ENCODE assay signal across 6 cellular contexts in genomic region chr16:2008631-2009301, GRCh38. TPM values are rescaled to one million over a fixed set of nuclear protein-coding genes. Genes with fewer than 3 reads are reported as not detected.
A peak's percentile ranks its signal among the peaks of the same experiment; 100 is the strongest.
DNase-seq lines count a peak whose midpoint lies in the region; TF ChIP-seq lines count a peak whose summit lies in the region.

No MANE protein-coding gene starts in this region.

- no peaks in the 10 kb centered on the region for H3K9me3 ChIP-seq in neural cell (ENCODE audit: low read length)

- H3K9me2 ChIP-seq in neural cell (ENCODE audit: insufficient read depth, low read length) = no peaks in the 10 kb centered on the region

- H3K27me3 ChIP-seq in HL-60 (ENCODE audit: insufficient read depth, poor library complexity, severe bottlenecking) (no peaks in the 10 kb centered on the region), neural cell (ENCODE audit: insufficient read depth, low read depth, low read length) (no peaks in the 10 kb centered on the region)

- peak overlapping the region; percentile 75 to 93 (median 87) for H3K27ac Mint-ChIP-seq in brain

- H3K9ac ChIP-seq in neural cell (ENCODE audit: low read length) = peak overlapping the region; percentile 75

- DNase-seq in AG10803 (ENCODE audit: low read depth) (peak; percentile 62), HL-60 (ENCODE audit: low read depth in 1 of 2, low spot score in 1 of 2) (peak in 1 of 2 experiments; percentile 65), CD1c-positive myeloid dendritic cell (ENCODE audit: extremely low spot score) (no peak), cerebellar cortex (ENCODE audit: low spot score) (no peak)

- no peaks in the 10 kb centered on the region for H3F3A ChIP-seq in neural cell (ENCODE audit: insufficient read depth, low read length, poor library complexity, severe bottlenecking)

- no peak overlapping the region for H2AFZ ChIP-seq in neural cell (ENCODE audit: low read depth, low read length)

- H3K4me3 ChIP-seq in AG10803 (ENCODE audit: low read length) = peak overlapping the region; percentile 86
- H3K4me3 ChIP-seq in HL-60 (replicated peaks; ENCODE audit: insufficient read depth, low read length) = peak overlapping the region; percentile 63
- H3K4me3 ChIP-seq in neural cell (ENCODE audit: low read length) = peak overlapping the region; percentile 87

- TF ChIP-seq CTCF in AG10803 (conservative IDR thresholded peaks at IDR 0.05; ENCODE audit: low read length) = no peak
- no peak for TF ChIP-seq CTCF in HL-60 (IDR thresholded peaks at IDR 0.05; ENCODE audit: insufficient read depth, low read length)
- no peak for TF ChIP-seq CTCF in brain (conservative IDR thresholded peaks at IDR 0.05)
- no peak for TF ChIP-seq CTCF in neural cell (IDR thresholded peaks at IDR 0.05; ENCODE audit: poor library complexity, severe bottlenecking)

- H3K4me3 Mint-ChIP-seq in brain = peak overlapping the region; percentile 85 to 92 (median 87)

- H3K27me3 Mint-ChIP-seq in brain = peaks cover 11% of the 10 kb centered on the region

- H3K27ac ChIP-seq in HL-60 (replicated peaks) (peak overlapping the region; percentile 64), neural cell (ENCODE audit: low read length) (peak overlapping the region; percentile 19)

- peaks cover 46% of the 10 kb centered on the region for H3K79me2 ChIP-seq in neural cell (replicated peaks; ENCODE audit: insufficient read depth, low read length)

- peak overlapping the region; percentile 34 for H3K4me2 ChIP-seq in neural cell (ENCODE audit: low read length)

- no peak for TF ChIP-seq RAD21 in neural cell (conservative IDR thresholded peaks at IDR 0.05)

- H4K20me1 ChIP-seq in neural cell (ENCODE audit: insufficient read depth) = peaks cover 5% of the 10 kb centered on the region

- H3K36me3 ChIP-seq in neural cell (ENCODE audit: insufficient read depth, low read length) = no peaks in the 10 kb centered on the region

- peaks cover 3% of the 10 kb centered on the region for H3K36me3 Mint-ChIP-seq in brain

- H3K4me1 Mint-ChIP-seq in brain = peaks cover 56% of the 10 kb centered on the region

- H3K9me3 Mint-ChIP-seq in brain = no peaks in the 10 kb centered on the region

- TF ChIP-seq EP300 in neural cell (conservative IDR thresholded peaks at IDR 0.05; ENCODE audit: poor library complexity, severe bottlenecking) = no peak

TF ChIP-seq in neural cell, 6 proteins besides CTCF, POLR2A, EP300 and RAD21:
- TF ChIP-seq SMC3 (conservative IDR thresholded peaks at IDR 0.05; ENCODE audit: poor library complexity) = no peak

RNA-seq across cellular contexts. Expression of gene ZNF598, which starts 0.9 kb away (rescaled TPM):
- 32.5 TPM for polyA plus RNA-seq in brain (ENCODE audit: insufficient read depth, low read depth, low replicate concordance)
- 18.2 and 22.1 TPM in 2 replicates for polyA plus RNA-seq in neural cell
- 15.6 and 26.3 TPM in 2 replicates for polyA minus RNA-seq in neural cell

RNA-seq across cellular contexts. Expression of gene NPW, which starts 10.8 kb away (rescaled TPM):
- polyA plus RNA-seq in brain (ENCODE audit: insufficient read depth, low read depth, low replicate concordance) (4.3 TPM), neural cell (not detected in 2 replicates)
- not detected in 2 replicates for polyA minus RNA-seq in neural cell

RNA-seq across cellular contexts. Expression of gene NHERF2, which starts 17.9 kb away (rescaled TPM):
- polyA plus RNA-seq in brain (ENCODE audit: insufficient read depth, low read depth, low replicate concordance) (112 TPM), neural cell (3.4 and 4.1 TPM in 2 replicates)
- 2.8 and 5.4 TPM in 2 replicates for polyA minus RNA-seq in neural cell

RNA-seq across cellular contexts. Expression of gene SYNGR3, which starts 19.0 kb away (rescaled TPM):
- polyA plus RNA-seq in brain (ENCODE audit: insufficient read depth, low read depth, low replicate concordance) = 59.3 TPM
- polyA plus RNA-seq in neural cell = 61.0 and 71.9 TPM in 2 replicates
- 49.4 and 50.2 TPM in 2 replicates for polyA minus RNA-seq in neural cell

RNA-seq across cellular contexts. Expression of gene GFER, which starts 24.8 kb away (rescaled TPM):
- polyA plus RNA-seq in brain (ENCODE audit: insufficient read depth, low read depth, low replicate concordance) (51.7 TPM), neural cell (37.8 and 42.3 TPM in 2 replicates)
- polyA minus RNA-seq in neural cell = 25.4 and 28.0 TPM in 2 replicates

Comparison
In these comparisons a context has a peak if more than half of its experiments do, and no peak if none do; other contexts are left out.
1. RNA of gene NHERF2, which starts 17.9 kb away (polyA plus RNA-seq): 112 TPM in brain (single experiment); 3.4 to 4.1 TPM in neural cell; every median in the first group is over 10 times any median in the second.
2. Peak in every context shown above with its lines, with median percentiles within 50 percentile points of each other: H3K4me3 ChIP-seq.